In the genomic region with DNA sequence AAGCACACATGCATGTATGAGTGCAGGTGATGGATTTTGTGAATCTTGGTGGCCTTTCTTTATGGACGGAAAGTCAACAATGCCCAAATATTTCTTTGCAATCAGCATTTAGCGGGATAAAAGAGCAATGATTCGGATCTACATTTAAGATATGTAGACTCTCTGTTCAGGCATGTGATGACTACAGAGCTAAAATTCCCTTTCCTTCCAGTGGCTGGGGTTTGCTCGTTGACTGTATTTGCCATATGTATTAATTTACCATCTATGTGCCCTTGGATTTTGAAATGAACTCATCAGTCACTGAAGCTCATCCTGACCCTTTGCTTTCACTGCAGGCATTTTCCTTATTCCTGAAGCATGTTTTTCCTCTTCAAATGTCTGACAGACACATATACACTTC, we compare ENCODE assay signal across 19 cellular contexts. TPM values are rescaled to one million over a fixed set of nuclear protein-coding genes. Genes with fewer than 3 reads are reported as not detected.
DNase-seq lines count a peak whose midpoint lies in the region; FAIRE-seq and TF ChIP-seq lines count a peak whose summit lies in the region.
"Had no signal": no experiment of that assay in that cellular context is flagged by ENCODE, and none has a peak within 500 bp of the region (broad histone marks: within the 10 kb centered on the region; RNA-seq: fewer than 3 reads in every experiment).

No MANE protein-coding gene starts in this region.

- H3K27me3 ChIP-seq in breast epithelium = peaks cover 0 to 27% of the 10 kb centered on the region in 2 donors
- peaks cover 0 to 15% (median 12%) of the 10 kb centered on the region in 4 experiments; a peak in 6 of 7 replicates for H3K27me3 ChIP-seq in H1 (replicated peaks in 1 of 4; ENCODE audit: control insufficient read depth in 3 of 4, extremely low read depth in 1 of 4, insufficient read depth in 3 of 4, low read length in 3 of 4)
- peaks cover 5% of the 10 kb centered on the region for H3K27me3 ChIP-seq in neuron (ENCODE audit: insufficient read depth, low read length)
- no peaks in the 10 kb centered on the region for H3K27me3 ChIP-seq in uterus

- H3K36me3 Mint-ChIP-seq in MCF 10A (ENCODE audit: insufficient read depth, unreplicated experiment) = peaks cover 9% of the 10 kb centered on the region

- H2BK20ac ChIP-seq in H1 (ENCODE audit: low read length) = no peak overlapping the region

- TF ChIP-seq EP300 in H1 (IDR thresholded peaks at IDR 0.05; ENCODE audit: borderline replicate concordance in 1 of 2, low read depth in 2 of 2, low read length in 2 of 2) = no peak

- H3K36me3 ChIP-seq in breast epithelium (no peaks in the 10 kb centered on the region), H1 (ENCODE audit: control insufficient read depth in 2 of 4, insufficient read depth in 4 of 4, low read length in 3 of 4) (no peaks in the 10 kb centered on the region), neuron (ENCODE audit: insufficient read depth, low read length) (no peaks in the 10 kb centered on the region), uterus (no peaks in the 10 kb centered on the region)
- H3K36me3 ChIP-seq: lower lobe of right lung, pancreas had no signal

- POLR2A ChIA-PET in MCF 10A (lab: Yijun Ruan, JAX) = interaction anchor here (0.6 to 10.3 kb wide), 19 partner anchors 12 to 447 kb away, joined by 3 to 290 read pairs (median 19); partner anchors contain the start of gene BLID
- POLR2A ChIA-PET in H1 (lab: Charles Lee; ENCODE audit: partially characterized antibody) = interaction anchor here (1.1 kb wide), 1 partner anchor 448 kb away, joined by 3 read pairs; no protein-coding TSS in a partner anchor

- H3K79me1 ChIP-seq in H1 (ENCODE audit: low read depth, low read length) = no peaks in the 10 kb centered on the region

- H3K14ac ChIP-seq in H1 (ENCODE audit: insufficient read length) = no peak overlapping the region

- H2BK5ac ChIP-seq in H1 (ENCODE audit: low read depth, low read length) = no peak overlapping the region

- TF ChIP-seq POLR2A in breast epithelium (IDR thresholded peaks at IDR 0.05) (no peak), H1 (IDR thresholded peaks at IDR 0.05; ENCODE audit: control extremely low read depth in 1 of 2, low read depth in 2 of 2, low read length in 2 of 2) (no peak), uterus (IDR thresholded peaks at IDR 0.05) (no peak)

- H3K4me3 ChIP-seq in breast epithelium = peak overlapping the region in 1 of 3 donors; percentile 72
- no peak overlapping the region; a peak in 1 of 8 replicates for H3K4me3 ChIP-seq in H1 (ENCODE audit: extremely low read depth in 1 of 4, insufficient read depth in 2 of 4, low read depth in 3 of 4, low read length in 4 of 4)
- peak overlapping the region; percentile 64 for H3K4me3 ChIP-seq in neuron (ENCODE audit: low read length)
- no peak overlapping the region for H3K4me3 ChIP-seq in uterus

- no peak for TF ChIP-seq RAD21 in H1 (IDR thresholded peaks at IDR 0.05 in 1 of 2, conservative IDR thresholded peaks at IDR 0.05 in 1 of 2; ENCODE audit: low read depth in 2 of 2, low read length in 2 of 2)

- no peaks in the 10 kb centered on the region; the same call in 1 of the 2 replicates for H3K23me2 ChIP-seq in H1 (ENCODE audit: low read depth, low read length)

- no peak for TF ChIP-seq CTCF in breast epithelium (IDR thresholded peaks at IDR 0.05)
- no peak for TF ChIP-seq CTCF in MCF 10A (IDR thresholded peaks at IDR 0.05; ENCODE audit: unreplicated experiment)
- no peak for TF ChIP-seq CTCF in H1 (IDR thresholded peaks at IDR 0.05; ENCODE audit: control extremely low read depth in 1 of 3, insufficient read depth in 1 of 3, low read depth in 1 of 3, low read length in 3 of 3)
- TF ChIP-seq CTCF in uterus (IDR thresholded peaks at IDR 0.05) = no peak
- no peak for TF ChIP-seq CTCF in GM13976 (IDR thresholded peaks at IDR 0.05; ENCODE audit: borderline replicate concordance, control extremely low read depth, extremely low read depth, insufficient read depth, missing control alignments)

- no peak overlapping the region for H2BK120ac ChIP-seq in H1 (replicated peaks; ENCODE audit: low read depth, low read length)

- H3K4me1 Mint-ChIP-seq in MCF 10A (ENCODE audit: insufficient read depth, unreplicated experiment) = peaks cover 29% of the 10 kb centered on the region

- CTCF ChIA-PET in MCF 10A (lab: Yijun Ruan, JAX) = interaction anchor here (0.5 to 6.5 kb wide), 16 partner anchors 13 to 455 kb away, joined by 3 to 82 read pairs (median 6); partner anchors contain the start of gene BLID
- CTCF ChIA-PET in H1 (lab: Charles Lee; ENCODE audit: partially characterized antibody) = interaction anchor here (1.0 to 4.4 kb wide), 13 partner anchors 10 to 455 kb away, joined by 3 to 75 read pairs (median 4); partner anchors contain the start of gene BLID

- no peak overlapping the region for H2BK12ac ChIP-seq in H1 (ENCODE audit: low read depth, low read length)

- H2AK5ac ChIP-seq in H1 (ENCODE audit: low read depth, low read length) = no peak overlapping the region

- no peak overlapping the region for H3K18ac ChIP-seq in H1 (ENCODE audit: extremely low read depth, low read length)

- H4K91ac ChIP-seq in H1 (replicated peaks; ENCODE audit: insufficient read length, low read length) = no peak overlapping the region

- H3K9me3 ChIP-seq in breast epithelium (no peaks in the 10 kb centered on the region), H1 (ENCODE audit: insufficient read depth in 2 of 2, low read depth in 1 of 2, low read length in 1 of 2) (no peaks in the 10 kb centered on the region), neuron (ENCODE audit: low read length) (no peaks in the 10 kb centered on the region), uterus (no peaks in the 10 kb centered on the region)
- H3K9me3 ChIP-seq: lower lobe of right lung, pancreas had no signal

- H3K4me2 ChIP-seq in H1 (ENCODE audit: insufficient read depth in 1 of 2, low read depth in 2 of 2, low read length in 2 of 2) = peak overlapping the region; percentile 64 to 84; a peak in 3 of 4 replicates

- no peaks in the 10 kb centered on the region for H3K9me3 Mint-ChIP-seq in MCF 10A (ENCODE audit: unreplicated experiment)
- H3K9me3 Mint-ChIP-seq: activated CD4-positive, alpha-beta memory T cell treated with anti-CD3 and anti-CD28 coated beads, Interleukin-2, amount 10 ng/mL, durations not matched to agents 7 days and 5 days had no signal

- H3K27me3 Mint-ChIP-seq in MCF 10A (ENCODE audit: insufficient read depth, unreplicated experiment) = no peaks in the 10 kb centered on the region

- no peak overlapping the region for H2BK15ac ChIP-seq in H1 (ENCODE audit: low read length)

- H3K79me2 ChIP-seq in H1 (ENCODE audit: control insufficient read depth in 1 of 2, insufficient read depth in 2 of 2, low read length in 2 of 2) = no peaks in the 10 kb centered on the region

- H3K9ac ChIP-seq in H1 (replicated peaks in 1 of 4; ENCODE audit: extremely low read depth in 1 of 4, low read depth in 3 of 4, low read length in 3 of 4) = no peak overlapping the region

- H4K20me1 ChIP-seq in H1 (replicated peaks in 1 of 2; ENCODE audit: control insufficient read depth in 1 of 2, insufficient read depth in 2 of 2, low read length in 2 of 2) = no peaks in the 10 kb centered on the region

- 94% methylated on average over 4 of the region's 4 CpGs; no CpG with 5 or more reads in 1 of the 2 experiments for WGBS in H1 (ENCODE audit: extremely low coverage in 1 of 2, insufficient coverage in 1 of 2, insufficient read length in 1 of 2, insufficient replicate concordance in 2 of 2, low coverage in 1 of 2, low lambda C conversion rate in 2 of 2, missing lambda C conversion rate in 1 of 2), 2 experiments

- H3K27ac ChIP-seq in breast epithelium (peak overlapping the region; percentile 88 to 92), H1 (ENCODE audit: low read depth, low read length) (no peak overlapping the region), uterus (peak overlapping the region; percentile 92 to 95)
- H3K27ac ChIP-seq: 22Rv1, lower lobe of right lung had no signal

- H4K8ac ChIP-seq in H1 (ENCODE audit: extremely low read depth, insufficient read depth, low read length) = no peak overlapping the region

- in situ Hi-C loops in GM13976 (cut with MboI; ENCODE audit: low sequenced_read_pairs, unreplicated experiment) = no loop called here

- no peaks in the 10 kb centered on the region for H3K4me1 ChIP-seq in breast epithelium
- peaks cover 2 to 10% (median 7%) of the 10 kb centered on the region in 4 experiments; a peak in 6 of 7 replicates for H3K4me1 ChIP-seq in H1 (replicated peaks in 1 of 4; ENCODE audit: control insufficient read depth in 3 of 4, insufficient read depth in 4 of 4, low read length in 3 of 4)
- H3K4me1 ChIP-seq in neuron (ENCODE audit: insufficient read depth, low read length) = peaks cover 35% of the 10 kb centered on the region
- no peaks in the 10 kb centered on the region for H3K4me1 ChIP-seq in uterus
- H3K4me1 ChIP-seq: pancreas had no signal

- no peak overlapping the region for H3K23ac ChIP-seq in H1 (ENCODE audit: insufficient read length)

- H4K5ac ChIP-seq in H1 (ENCODE audit: insufficient read length, low read depth, low read length) = no peak overlapping the region

- H3K56ac ChIP-seq in H1 (replicated peaks; ENCODE audit: insufficient read length, low read depth, low read length) = no peak overlapping the region

- no peak for DNase-seq in breast epithelium (ENCODE audit: low spot score in 2 of 2)
- no peak for DNase-seq in MCF 10A (ENCODE audit: unreplicated experiment)
- DNase-seq in H1 (ENCODE audit: low read depth in 1 of 2, low spot score in 2 of 2) = no peak
- no peak for DNase-seq in uterus
- DNase-seq in stimulated activated CD4-positive, alpha-beta T cell treated with anti-CD3 and anti-CD28 coated beads, Interleukin-15, amount 100 ng/mL, for 24 hours = no peak
- DNase-seq in GM13976 (ENCODE audit: low spot score) = no peak
- no peak for DNase-seq in NCI-H510A (lab: John Stamatoyannopoulos, UW)
- DNase-seq: activated CD4-positive, alpha-beta memory T cell treated with anti-CD3 and anti-CD28 coated beads, Interleukin-2, amount 10 ng/mL, durations not matched to agents 7 days and 5 days; activated effector memory CD4-positive, alpha-beta T cell treated with Interleukin-2 at 50 U/mL for 16 hours; lower lobe of right lung; NCI-H446 treated with DMSO at 0.1 percent for 48 hours; stimulated activated CD4-positive, alpha-beta T cell treated with anti-CD3 and anti-CD28 coated beads, Interleukin-4, amount 100 ng/mL, for 24 hours; stimulated activated naive CD8-positive, alpha-beta T cell treated with anti-CD3 and anti-CD28 coated beads, Interleukin-15, Interleukin-2, amounts not matched to agents 100 U/mL and 50 U/mL, for 24 hours; T1000 had no signal

- no peak for FAIRE-seq in H1 (lab: Jason Lieb, UNC)
- FAIRE-seq: colon, GM12891, pancreas had no signal

- BruUV-seq in MCF 10A (replicated peaks; lab: Mats Ljungman, UMichigan) = no TSS peak

- no peak overlapping the region for H3K4me3 Mint-ChIP-seq in MCF 10A (ENCODE audit: unreplicated experiment)
- H3K4me3 Mint-ChIP-seq: activated CD4-positive, alpha-beta memory T cell treated with anti-CD3 and anti-CD28 coated beads, Interleukin-2, amount 10 ng/mL, durations not matched to agents 7 days and 5 days had no signal

- no peak overlapping the region for H3K4ac ChIP-seq in H1 (replicated peaks; ENCODE audit: insufficient read length, low read depth, low read length)

- H3K27ac Mint-ChIP-seq in MCF 10A (ENCODE audit: low read depth, unreplicated experiment) = no peak overlapping the region
- H3K27ac Mint-ChIP-seq: activated CD4-positive, alpha-beta memory T cell treated with anti-CD3 and anti-CD28 coated beads, Interleukin-2, amount 10 ng/mL, durations not matched to agents 7 days and 5 days had no signal

- intact Hi-C loops in breast epithelium (cut with DNase I; ENCODE audit: low total_unique reads) (no loop called here), MCF 10A (cut with micrococcal nuclease) (loop anchor here (1.0 to 5.0 kb wide), 3 partner anchors 80 to 783 kb away; no protein-coding TSS in a partner anchor), uterus (cut with DNase I; ENCODE audit: low total_unique reads) (loop anchor here (5.0 to 10.0 kb wide), 3 partner anchors 52 to 445 kb away; no protein-coding TSS in a partner anchor)

- H2AFZ ChIP-seq in H1 (ENCODE audit: low read length) = peak overlapping the region; percentile 77; the same call in 1 of the 2 replicates
- peak overlapping the region; percentile 65 for H2AFZ ChIP-seq in neuron (ENCODE audit: low read depth, low read length)

RNA-seq across cellular contexts. Expression of gene BLID, which starts 13.6 kb away (rescaled TPM):
- total RNA-seq in breast epithelium (1 to 10 TPM; 2.0 to 2.8 (median 2.4) TPM), MCF 10A (2022) (4.1 and 4.5 TPM in 2 replicates), uterus (10 to 100 TPM in 1 of 4 donors, 1 to 10 TPM in 2, under 1 TPM in 1; 0.77 to 14.0 (median 4.3) TPM)
- not detected in 2 replicates for total RNA-seq in H1 (2021; fragmentation: NEBNext Ultra II Directional; extraction: Animal tissue kit (Norgen Biotek cat#: 25700))
- not detected in 2 replicates for polyA plus RNA-seq in H1 (2011; rRNA removed)
- not detected for polyA plus RNA-seq in H1 (2011; cell fraction: cytosol; rRNA removed)
- not detected for polyA plus RNA-seq in H1 (2011; cell fraction: nucleus; rRNA removed)
- polyA plus RNA-seq in H1 (2012, experiment 1 of 2) = not detected in 4 replicates
- not detected for polyA plus RNA-seq in H1 (2012, experiment 2 of 2)
- not detected for polyA plus RNA-seq in H1 (2013, experiment 1 of 2)
- polyA plus RNA-seq in H1 (2013, experiment 2 of 2) = not detected
- 0.29 TPM in 1 of 2 replicates, not detected in the other for polyA minus RNA-seq in H1 (2011; rRNA and poly(A)+ RNA removed)
- not detected for polyA minus RNA-seq in H1 (2011; cell fraction: cytosol; rRNA and poly(A)+ RNA removed)
- polyA minus RNA-seq in H1 (2011; cell fraction: nucleus; rRNA and poly(A)+ RNA removed) = not detected
- total RNA-seq: activated CD4-positive, alpha-beta memory T cell treated with anti-CD3 and anti-CD28 coated beads, Interleukin-2, amount 10 ng/mL, durations not matched to agents 7 days and 5 days; pancreas had no signal
- polyA plus RNA-seq: pancreas had no signal
